ENCODE assay signal across 22 cellular contexts in the genomic region with DNA sequence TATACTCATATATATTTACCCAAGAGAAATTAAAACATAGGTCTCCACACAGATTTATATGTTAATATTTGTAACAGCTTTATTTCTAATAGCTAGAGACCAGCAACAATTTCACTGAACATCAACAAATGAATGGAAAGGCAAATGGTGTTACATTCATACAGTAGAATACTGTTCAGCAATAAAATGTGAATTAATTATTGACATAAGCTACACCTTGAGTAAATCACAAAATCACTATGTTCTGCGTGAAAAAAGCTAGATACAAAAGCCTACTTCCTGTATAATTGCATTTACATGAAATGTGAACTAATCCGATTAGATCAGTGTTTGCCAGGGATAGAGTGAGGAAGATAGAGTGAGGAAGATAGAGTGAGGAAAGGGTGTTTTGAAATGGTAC.
"Had no signal": no experiment of that assay in that cellular context is flagged by ENCODE, and none has a peak within 500 bp of the region (broad histone marks: within the 10 kb centered on the region; RNA-seq: fewer than 3 reads in every experiment).

No MANE protein-coding gene starts in this region.

- H3K4me1 ChIP-seq: esophagus muscularis mucosa, gastroesophageal sphincter, heart left ventricle, left lung, lower lobe of right lung had no signal

- DNase-seq: dermis blood vessel endothelial cell; dorsolateral prefrontal cortex; effector CD4-positive, alpha-beta T cell; effector memory CD4-positive, alpha-beta T cell; foreskin keratinocyte; heart left ventricle; hypothalamus; immature natural killer cell; islet precursor cell; kidney; kidney glomerular epithelial cell; left lung; left ventricle myocardium superior; lower lobe of right lung; mesenchymal stem cell; naive thymus-derived CD4-positive, alpha-beta T cell had no signal

- H3K9me3 ChIP-seq: esophagus muscularis mucosa, gastroesophageal sphincter, lower lobe of right lung had no signal

- FAIRE-seq: endothelial cell of umbilical vein, frontal cortex, kidney had no signal

- H3K4me3 ChIP-seq: coronary artery, dorsolateral prefrontal cortex, esophagus muscularis mucosa, gastroesophageal sphincter, heart left ventricle, hepatocyte, left lung, lower lobe of right lung had no signal

- ATAC-seq: foreskin keratinocyte; gastroesophageal sphincter; heart left ventricle; left lung; left ventricle myocardium superior; lower lobe of right lung; naive thymus-derived CD4-positive, alpha-beta T cell had no signal

- H3K36me3 ChIP-seq: esophagus muscularis mucosa, gastroesophageal sphincter, heart left ventricle, left lung, lower lobe of right lung had no signal
